8 cellular contexts compared by ENCODE assay signal in the genomic region with DNA sequence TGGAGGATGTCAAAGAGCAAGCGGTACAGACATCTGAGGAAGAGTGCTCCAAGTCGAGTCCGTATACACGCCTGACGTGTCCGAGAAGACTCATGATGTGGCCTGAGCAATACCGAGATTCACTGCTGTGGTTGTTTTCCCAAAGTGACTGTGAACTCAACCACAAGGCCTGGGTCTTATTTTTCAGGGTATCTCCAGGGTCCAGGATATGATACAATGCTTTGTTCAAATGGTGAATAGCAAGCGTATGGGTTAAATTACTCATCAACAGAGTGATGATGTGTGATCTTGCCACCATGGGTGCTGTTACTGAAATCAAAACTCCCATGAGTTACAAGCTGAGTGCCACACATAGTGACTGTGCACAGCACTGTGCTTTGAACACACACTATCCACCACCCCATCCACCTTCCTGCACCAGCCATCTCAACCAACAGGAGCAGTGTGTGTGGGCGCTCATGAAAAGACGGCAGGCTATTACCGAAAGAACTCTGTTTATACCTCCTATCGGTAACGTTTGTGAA.
A peak's percentile ranks its signal among the peaks of the same experiment; 100 is the strongest.
DNase-seq lines count a peak whose midpoint lies in the region; ATAC-seq lines count a peak whose summit lies in the region.

No MANE protein-coding gene starts in this region.

- H3K9me3 Mint-ChIP-seq in activated naive CD8-positive, alpha-beta T cell treated with anti-CD3 and anti-CD28 coated beads for 36 hours = peaks cover 8% of the 10 kb centered on the region

- intact Hi-C loops in Right ventricle myocardium superior (cut with DNase I) = no loop called here
- intact Hi-C loops in cardiac septum (cut with DNase I) = no loop called here

- peaks cover 22% of the 10 kb centered on the region for H3K27me3 Mint-ChIP-seq in activated naive CD8-positive, alpha-beta T cell treated with anti-CD3 and anti-CD28 coated beads for 36 hours

- DNase-seq in Right ventricle myocardium superior (no peak), cardiac septum (ENCODE audit: low spot score) (no peak), DMS79 (lab: John Stamatoyannopoulos, UW) (no peak), NCI-H1105 (lab: John Stamatoyannopoulos, UW) (no peak), KG1 (lab: John Stamatoyannopoulos, UW) (no peak)
- peak; percentile 71 for DNase-seq in activated naive CD8-positive, alpha-beta T cell treated with anti-CD3 and anti-CD28 coated beads for 36 hours
- DNase-seq in stimulated activated CD4-positive, alpha-beta T cell treated with anti-CD3 and anti-CD28 coated beads, TNF-alpha, amount 100 ng/mL, for 48 hours (ENCODE audit: low read depth in 3 of 3) = peak; percentile 51 to 76 (median 57)

- H3K4me1 Mint-ChIP-seq in activated naive CD8-positive, alpha-beta T cell treated with anti-CD3 and anti-CD28 coated beads for 36 hours = peaks cover 35% of the 10 kb centered on the region

- peak; percentile 10 for ATAC-seq in Right ventricle myocardium superior (ENCODE audit: poor library complexity)
- ATAC-seq in HG03439 (IDR thresholded peaks at IDR 0.05; ENCODE audit: unreplicated experiment) = peak; percentile 90

- H3K4me3 Mint-ChIP-seq in activated naive CD8-positive, alpha-beta T cell treated with anti-CD3 and anti-CD28 coated beads for 36 hours = peak overlapping the region; percentile 6

- peaks cover 47% of the 10 kb centered on the region for H3K36me3 Mint-ChIP-seq in activated naive CD8-positive, alpha-beta T cell treated with anti-CD3 and anti-CD28 coated beads for 36 hours

- peak overlapping the region; percentile 86 for H3K27ac Mint-ChIP-seq in activated naive CD8-positive, alpha-beta T cell treated with anti-CD3 and anti-CD28 coated beads for 36 hours

Comparison
In these comparisons a context has a peak if more than half of its experiments do, and no peak if none do; other contexts are left out.
1. DNase-seq: peak in activated naive CD8-positive, alpha-beta T cell treated with anti-CD3 and anti-CD28 coated beads for 36 hours (single experiment) and stimulated activated CD4-positive, alpha-beta T cell treated with anti-CD3 and anti-CD28 coated beads, TNF-alpha, amount 100 ng/mL, for 48 hours (3 of 3); none in Right ventricle myocardium superior (single experiment), cardiac septum (single experiment), DMS79 (single experiment), NCI-H1105 (single experiment) and KG1 (single experiment).